In the genomic region with DNA sequence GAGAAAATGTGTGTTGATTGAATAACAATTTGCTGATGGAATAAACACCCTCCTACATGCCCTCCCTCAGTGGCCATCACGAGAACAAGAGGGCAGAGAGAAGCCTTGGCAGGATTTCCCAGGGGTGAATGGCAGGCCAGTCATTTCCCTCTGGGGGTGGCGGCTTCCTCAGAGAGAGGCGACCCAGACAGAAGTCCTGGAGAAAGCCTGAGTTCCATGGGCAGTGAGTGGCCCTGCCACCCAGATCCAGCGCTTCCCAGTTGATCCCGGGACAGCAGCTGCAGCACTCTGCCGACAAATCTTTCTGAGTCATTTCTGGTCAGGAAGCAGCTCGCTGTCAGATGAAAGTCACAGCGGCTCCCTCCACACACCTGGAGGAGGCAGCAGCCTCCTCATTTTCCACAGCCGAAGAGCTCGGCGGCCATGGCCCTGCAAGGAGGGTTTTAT, we compare ENCODE assay signal across 9 cellular contexts.
DNase-seq lines count a peak whose midpoint lies in the region; ATAC-seq, FAIRE-seq and TF ChIP-seq lines count a peak whose summit lies in the region.
"Had no signal": no experiment of that assay in that cellular context is flagged by ENCODE, and none has a peak within 500 bp of the region (broad histone marks: within the 10 kb centered on the region; RNA-seq: fewer than 3 reads in every experiment).

No MANE protein-coding gene starts in this region.

- no peaks in the 10 kb centered on the region for H3K27me3 Mint-ChIP-seq in MCF 10A (ENCODE audit: insufficient read depth, unreplicated experiment)

- peaks cover 19% of the 10 kb centered on the region for H3K4me1 Mint-ChIP-seq in MCF 10A (ENCODE audit: insufficient read depth, unreplicated experiment)

- DNase-seq in A549 (ENCODE audit: low read depth in 1 of 2, low spot score in 1 of 2) (peak in 1 of 2 experiments; percentile 55), MCF 10A (ENCODE audit: unreplicated experiment) (peak; percentile 68), lung microvascular endothelial cell (ENCODE audit: low read depth in 2 of 2) (peak; percentile 83 to 88), iPS-NIHi11 (ENCODE audit: low spot score) (no peak), hepatic stellate cell (ENCODE audit: low spot score) (no peak), OCI-M2 (lab: John Stamatoyannopoulos, UW; ENCODE audit: unreplicated experiment) (no peak)
- DNase-seq: T1000 had no signal

- 60% methylated on average over 11 of the region's 11 CpGs for WGBS in A549 (ENCODE audit: missing lambda C conversion rate)

- H3K9me3 Mint-ChIP-seq in MCF 10A (ENCODE audit: unreplicated experiment), result no peaks in the 10 kb centered on the region

- ATAC-seq in A549 (peak in 1 of 2 experiments; percentile 2; a peak in 2 of 6 replicates), HG03196 (IDR thresholded peaks at IDR 0.05; ENCODE audit: unreplicated experiment) (no peak)

- H3K27ac Mint-ChIP-seq in MCF 10A (ENCODE audit: low read depth, unreplicated experiment), result no peak overlapping the region

- POLR2A ChIA-PET in A549 (lab: Yijun Ruan, JAX) (no interaction called here), HEK293 (lab: Yijun Ruan, JAX) (interaction anchor here (0.9 kb wide), 1 partner anchor 20 kb away, joined by 3 read pairs; no protein-coding TSS in a partner anchor), MCF 10A (lab: Yijun Ruan, JAX) (interaction anchor here (0.5 to 1.7 kb wide), 7 partner anchors 12 to 1375 kb away, joined by 3 to 8 read pairs (median 4); no protein-coding TSS in a partner anchor)

- no peak for TF ChIP-seq POLR2A in A549 (IDR thresholded peaks at IDR 0.05; ENCODE audit: low read length)

- H3K4me1 ChIP-seq in A549 (peaks cover 34% of the 10 kb centered on the region), HEK293 (ENCODE audit: control insufficient read depth, insufficient read depth, low read length) (peaks cover 2% of the 10 kb centered on the region; the same call in 1 of the 2 replicates)

- H3K27ac ChIP-seq in A549, result peak overlapping the region; percentile 31 to 66
- no peak overlapping the region; the same call in 1 of the 2 replicates for H3K27ac ChIP-seq in HEK293 (ENCODE audit: extremely low read depth, low read depth, low read length)

- H3K4me2 ChIP-seq in A549, result no peak overlapping the region

- H3K36me3 ChIP-seq in HEK293 (ENCODE audit: control insufficient read depth in 2 of 2, insufficient read depth in 1 of 2, low read length in 2 of 2), result no peaks in the 10 kb centered on the region

- 0 out of 5 replicates have a peak, but pooled peaks of 1 of the 2 experiments have one; percentile 17 for TF ChIP-seq RAD21 in A549 (conservative IDR thresholded peaks at IDR 0.05 in 1 of 2, IDR thresholded peaks at IDR 0.05 in 1 of 2)

- H3K9me3 ChIP-seq in A549 (peaks cover 8% of the 10 kb centered on the region), HEK293 (ENCODE audit: control insufficient read depth, insufficient read depth, low read depth, low read length) (no peaks in the 10 kb centered on the region)

- H3K36me3 Mint-ChIP-seq in MCF 10A (ENCODE audit: insufficient read depth, unreplicated experiment), result no peaks in the 10 kb centered on the region

- FAIRE-seq in A549 (lab: Jason Lieb, UNC), result no peak

- intact Hi-C loops in MCF 10A (cut with micrococcal nuclease), result loop anchor here (1.0 kb wide), 1 partner anchor 27 kb away; no protein-coding TSS in a partner anchor

- H3K4me3 ChIP-seq in A549 (no peak overlapping the region), HEK293 (ENCODE audit: low read depth, low read length) (no peak overlapping the region)

- TF ChIP-seq EP300 in A549 (IDR thresholded peaks at IDR 0.05), result no peak

- BruUV-seq in MCF 10A (replicated peaks; lab: Mats Ljungman, UMichigan), result no TSS peak

- H3K4me3 Mint-ChIP-seq in MCF 10A (ENCODE audit: unreplicated experiment), result no peak overlapping the region

- TF ChIP-seq CTCF in A549 (IDR thresholded peaks at IDR 0.05) (no peak), HEK293 (tag by site-specific recombination; IDR thresholded peaks at IDR 0.05) (no peak), MCF 10A (IDR thresholded peaks at IDR 0.05; ENCODE audit: unreplicated experiment) (peak; percentile 13)

- CTCF ChIA-PET in A549 (lab: Yijun Ruan, JAX) (interaction anchor here (0.9 to 1.7 kb wide), 9 partner anchors 8 to 55 kb away, joined by 3 to 4 read pairs (median 4); no protein-coding TSS in a partner anchor), HEK293 (lab: Yijun Ruan, JAX) (interaction anchor here (0.6 to 2.9 kb wide), 6 partner anchors 20 to 392 kb away, joined by 3 to 17 read pairs (median 4); no protein-coding TSS in a partner anchor), MCF 10A (lab: Yijun Ruan, JAX) (interaction anchor here (0.7 to 1.7 kb wide), 12 partner anchors 8 to 703 kb away, joined by 3 to 13 read pairs (median 3); no protein-coding TSS in a partner anchor)

TF ChIP-seq in A549, 52 proteins besides CTCF, POLR2A, EP300 and RAD21:
- no peak for TF ChIP-seq CBX8 (IDR thresholded peaks at IDR 0.05)
- 0 out of 3 replicates have a peak, but pooled peaks have one; percentile 5 for TF ChIP-seq SMC3 (IDR thresholded peaks at IDR 0.05)
TF ChIP-seq in A549: peak in this region for 1.

TF ChIP-seq in HEK293, 187 proteins besides CTCF, POLR2A, EP300 and RAD21:
- no peak for TF ChIP-seq ZBTB20 (tag by site-specific recombination; IDR thresholded peaks at IDR 0.05)
- peak; percentile 36; the same call in 1 of the 2 replicates for TF ChIP-seq ZFHX2 (tag by site-specific recombination; conservative IDR thresholded peaks at IDR 0.05)
- TF ChIP-seq GFI1B (tag by site-specific recombination; IDR thresholded peaks at IDR 0.05), result no peak
- peak; percentile 55 for TF ChIP-seq EGR2 (tag by site-specific recombination; IDR thresholded peaks at IDR 0.05; ENCODE audit: low read depth)

Comparison
In these comparisons a context has a peak if more than half of its experiments do, and no peak if none do; other contexts are left out.
1. DNase-seq: peak in MCF 10A (single experiment) and lung microvascular endothelial cell (2 of 2); none in iPS-NIHi11 (single experiment), hepatic stellate cell (single experiment) and OCI-M2 (single experiment).